Comparison of ENCODE assay signal across 15 cellular contexts in genomic region chr15:92164327-92165000, GRCh38.
DNase-seq lines count a peak whose midpoint lies in the region; ATAC-seq and TF ChIP-seq lines count a peak whose summit lies in the region.
"Had no signal": no experiment of that assay in that cellular context is flagged by ENCODE, and none has a peak within 500 bp of the region (broad histone marks: within the 10 kb centered on the region; RNA-seq: fewer than 3 reads in every experiment).

No MANE protein-coding gene starts in this region.

- no peaks in the 10 kb centered on the region for H3K36me3 Mint-ChIP-seq in endothelial cell (ENCODE audit: low read depth, unreplicated experiment)

- TF ChIP-seq CTCF in endothelial cell (IDR thresholded peaks at IDR 0.05; ENCODE audit: unreplicated experiment) (no peak), mucosa of descending colon (IDR thresholded peaks at IDR 0.05) (no peak)

- H3K9me3 ChIP-seq in mucosa of descending colon, result no peaks in the 10 kb centered on the region
- H3K9me3 ChIP-seq: upper lobe of right lung had no signal

- no peaks in the 10 kb centered on the region for H3K27me3 Mint-ChIP-seq in endothelial cell (ENCODE audit: unreplicated experiment)
- H3K27me3 Mint-ChIP-seq: dendritic cell treated with granulocyte-macrophage colony-stimulating factor and Interleukin-4, amounts not matched to agents 40 ng/mL and 50 ng/mL, for 4 days had no signal

- DNase-seq in AG20443 (ENCODE audit: low spot score) (peak; percentile 32), LoVo (ENCODE audit: low spot score) (peak; percentile 11), endothelial cell (ENCODE audit: low spot score) (no peak), mucosa of descending colon (peak in 1 of 3 donors; percentile 27), NCI-H510A treated with DMSO at 0.1 percent for 48 hours (lab: John Stamatoyannopoulos, UW) (no peak)
- no peak for DNase-seq in stimulated activated CD4-positive, alpha-beta T cell treated with anti-CD3 and anti-CD28 coated beads, Interleukin-2, amount 100 ng/mL, for 48 hours
- DNase-seq in activated CD4-positive, CD25-positive, alpha-beta regulatory T cell treated with anti-CD3 and anti-CD28 coated beads, Interleukin-2, amount 50 U/mL, for 72 hours, result no peak
- DNase-seq: ACHN; activated CD4-positive, alpha-beta T cell treated with anti-CD3 and anti-CD28 coated beads for 48 hours; activated effector memory CD4-positive, alpha-beta T cell treated with anti-CD3 and anti-CD28 coated beads, Interleukin-2, amount 50 U/mL, for 16 hours; NCI-H1436 treated with DMSO at 0.1 percent for 48 hours; NK-92 treated with Interleukin-12 subunit alpha and Interleukin-12 subunit beta, amount 100 ng/mL, for 24 hours; upper lobe of right lung had no signal

- intact Hi-C loops in mucosa of descending colon (cut with DNase I, micrococcal nuclease), result no loop called here

- no peak overlapping the region for H3K4me3 Mint-ChIP-seq in endothelial cell (ENCODE audit: unreplicated experiment)
- H3K4me3 Mint-ChIP-seq: dendritic cell treated with granulocyte-macrophage colony-stimulating factor and Interleukin-4, amounts not matched to agents 40 ng/mL and 50 ng/mL, for 4 days had no signal

- ATAC-seq in mucosa of descending colon (peak; percentile 67), GM19035 (IDR thresholded peaks at IDR 0.05; ENCODE audit: unreplicated experiment) (no peak)
- ATAC-seq: upper lobe of right lung had no signal

- no peaks in the 10 kb centered on the region for H3K4me1 Mint-ChIP-seq in endothelial cell (ENCODE audit: unreplicated experiment)

- no peak overlapping the region for H3K4me3 ChIP-seq in mucosa of descending colon
- H3K4me3 ChIP-seq: upper lobe of right lung had no signal

- peak overlapping the region; percentile 17 for H3K27ac Mint-ChIP-seq in endothelial cell (ENCODE audit: unreplicated experiment)
- H3K27ac Mint-ChIP-seq: dendritic cell treated with granulocyte-macrophage colony-stimulating factor and Interleukin-4, amounts not matched to agents 40 ng/mL and 50 ng/mL, for 4 days had no signal

- no peaks in the 10 kb centered on the region for H3K36me3 ChIP-seq in mucosa of descending colon (ENCODE audit: low read depth)

- peaks cover 11% of the 10 kb centered on the region for H3K4me1 ChIP-seq in mucosa of descending colon (ENCODE audit: low read depth)
- H3K4me1 ChIP-seq: upper lobe of right lung had no signal

- no peaks in the 10 kb centered on the region for H3K9me3 Mint-ChIP-seq in endothelial cell (ENCODE audit: unreplicated experiment)
- H3K9me3 Mint-ChIP-seq: dendritic cell treated with granulocyte-macrophage colony-stimulating factor and Interleukin-4, amounts not matched to agents 40 ng/mL and 50 ng/mL, for 4 days had no signal

Comparison
In these comparisons a context has a peak if more than half of its experiments do, and no peak if none do; other contexts are left out.
1. DNase-seq: peak in AG20443 (single experiment) and LoVo (single experiment); none in endothelial cell (single experiment), NCI-H510A treated with DMSO at 0.1 percent for 48 hours (single experiment), stimulated activated CD4-positive, alpha-beta T cell treated with anti-CD3 and anti-CD28 coated beads, Interleukin-2, amount 100 ng/mL, for 48 hours (0 of 2) and activated CD4-positive, CD25-positive, alpha-beta regulatory T cell treated with anti-CD3 and anti-CD28 coated beads, Interleukin-2, amount 50 U/mL, for 72 hours (single experiment).